28 cellular contexts compared by ENCODE assay signal in genomic region chr17:15303851-15304250, GRCh38. TPM values are rescaled to one million over a fixed set of nuclear protein-coding genes. Genes with fewer than 3 reads are reported as not detected.
"Had no signal": no experiment of that assay in that cellular context is flagged by ENCODE, and none has a peak within 500 bp of the region (broad histone marks: within the 10 kb centered on the region; RNA-seq: fewer than 3 reads in every experiment).

No MANE protein-coding gene starts in this region.

- FAIRE-seq: endometrium, kidney had no signal

- H2AFZ ChIP-seq: parathyroid adenoma had no signal

- H3K9ac ChIP-seq: parathyroid adenoma had no signal

- H3K4me2 ChIP-seq: smooth muscle cell had no signal

- H3K27me3 ChIP-seq: left lung, right atrium auricular region, suprapubic skin, transverse colon, upper lobe of right lung, uterus had no signal

- DNase-seq: cortex of kidney; effector memory CD8-positive, alpha-beta T cell; erythroblast; esophagus squamous epithelium; foreskin melanocyte; kidney; left lung; mesenchymal stem cell; mucosa of descending colon; naive B cell; stimulated activated CD4-positive, alpha-beta T cell treated with anti-CD3 and anti-CD28 coated beads, Interleukin-12 subunit alpha, Interleukin-12 subunit beta, amount 100 ng/mL, for 4 hours; stimulated activated CD4-positive, alpha-beta T cell treated with anti-CD3 and anti-CD28 coated beads, Interleukin-1b, Interleukin-23, amount 100 ng/mL, for 48 hours; stimulated activated CD4-positive, alpha-beta T cell treated with anti-CD3 and anti-CD28 coated beads, Interleukin-4, amount 100 ng/mL, for 1 hour; stimulated activated CD8-positive, alpha-beta memory T cell treated with anti-CD3 and anti-CD28 coated beads, Interleukin-4, amount 100 ng/mL, for 48 hours; stimulated activated naive CD4-positive, alpha-beta T cell; stimulated activated naive CD8-positive, alpha-beta T cell treated with anti-CD3 and anti-CD28 coated beads, Interleukin-15, amount 100 ng/mL, for 72 hours; transverse colon; upper lobe of right lung; uterus had no signal

- ATAC-seq: effector memory CD8-positive, alpha-beta T cell; left lung; mucosa of descending colon; natural killer cell treated with Interleukin-12 subunit alpha and Interleukin-12 subunit beta and Interleukin-15 and Interleukin-18, amount 100 ng/mL, for 72 hours; sciatic nerve; stimulated activated naive CD8-positive, alpha-beta T cell treated with anti-CD3 and anti-CD28 coated beads, Interleukin-15, amount 100 ng/mL, for 72 hours; upper lobe of right lung had no signal

- H3K4me3 ChIP-seq: esophagus squamous epithelium, left lung, mucosa of descending colon, right atrium auricular region, smooth muscle cell, suprapubic skin, transverse colon, upper lobe of right lung, uterus had no signal

- H3K79me2 ChIP-seq: parathyroid adenoma had no signal

- H3K4me1 ChIP-seq: left lung, parathyroid adenoma, right atrium auricular region, suprapubic skin had no signal

- H3K36me3 ChIP-seq: esophagus squamous epithelium, left lung, right atrium auricular region, suprapubic skin, transverse colon, upper lobe of right lung, uterus had no signal

- H3K9me3 ChIP-seq: esophagus squamous epithelium, left lung, mucosa of descending colon, right atrium auricular region, suprapubic skin, transverse colon, upper lobe of right lung, uterus had no signal

- H3K27ac ChIP-seq: esophagus squamous epithelium, left lung, parathyroid adenoma, right atrium auricular region, suprapubic skin, upper lobe of right lung had no signal

RNA-seq across cellular contexts. Expression of gene TEKT3, which starts 37.5 kb away (rescaled TPM):
- total RNA-seq: dermis microvascular lymphatic vessel endothelial cell, lung microvascular endothelial cell, right atrium auricular region, suprapubic skin, upper lobe of right lung had no signal
